15 cellular contexts compared by ENCODE assay signal in the genomic region with DNA sequence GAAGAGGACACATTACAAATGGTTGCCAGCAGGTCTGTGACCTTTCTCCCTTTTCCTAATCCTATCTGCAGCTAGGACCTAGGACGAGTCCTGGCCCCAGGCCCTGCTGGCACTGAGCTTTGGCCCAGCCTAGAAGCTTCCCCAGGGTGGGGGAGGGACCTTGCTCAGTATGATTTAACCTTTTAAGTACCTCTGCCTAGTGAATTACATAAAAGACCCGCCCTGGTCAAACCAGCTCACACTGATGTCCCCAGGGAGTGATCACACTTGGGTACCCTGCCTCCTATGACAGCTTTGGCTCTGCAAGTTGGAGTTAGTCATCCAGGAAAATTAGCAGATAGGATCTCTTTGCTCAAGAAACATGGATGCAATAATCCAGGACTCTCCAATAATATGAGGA. TPM values are rescaled to one million over a fixed set of nuclear protein-coding genes. Genes with fewer than 3 reads are reported as not detected.
DNase-seq lines count a peak whose midpoint lies in the region; ATAC-seq and TF ChIP-seq lines count a peak whose summit lies in the region.
"Had no signal": no experiment of that assay in that cellular context is flagged by ENCODE, and none has a peak within 500 bp of the region (broad histone marks: within the 10 kb centered on the region; RNA-seq: fewer than 3 reads in every experiment).

No MANE protein-coding gene starts in this region.

- no peak overlapping the region for H2AFZ ChIP-seq in mesenchymal stem cell (ENCODE audit: low read depth, low read length)

- no peaks in the 10 kb centered on the region for H3K79me1 ChIP-seq in mesenchymal stem cell (replicated peaks; ENCODE audit: low read length, poor library complexity, severe bottlenecking)

- no peak overlapping the region for H3K4me3 ChIP-seq in AG10803 (ENCODE audit: low read length)
- no peak overlapping the region for H3K4me3 ChIP-seq in RWPE2 (ENCODE audit: severe bottlenecking)
- no peak overlapping the region for H3K4me3 ChIP-seq in fibroblast of mammary gland (ENCODE audit: control insufficient read depth, low read depth, low read length)
- H3K4me3 ChIP-seq in mesenchymal stem cell (ENCODE audit: insufficient read depth in 1 of 2, low read depth in 1 of 2, low read length in 2 of 2), result no peak overlapping the region

- WGBS in mesenchymal stem cell, result 88% methylated on average over 2 of the region's 2 CpGs

- H3K27me3 ChIP-seq in RWPE2 (ENCODE audit: insufficient read depth, poor library complexity, severe bottlenecking) (no peaks in the 10 kb centered on the region), mesenchymal stem cell (ENCODE audit: control insufficient read depth in 1 of 2, insufficient read depth in 1 of 2, low read length in 2 of 2) (no peaks in the 10 kb centered on the region)

- H2BK12ac ChIP-seq in mesenchymal stem cell (ENCODE audit: low read length in 2 of 2), result no peak overlapping the region

- H4K8ac ChIP-seq in mesenchymal stem cell (ENCODE audit: low read length), result no peak overlapping the region

- ATAC-seq in RWPE2 (ENCODE audit: low read depth), result no peak
- ATAC-seq in GM21825 (IDR thresholded peaks at IDR 0.05; ENCODE audit: unreplicated experiment), result no peak
- ATAC-seq: activated naive CD8-positive, alpha-beta T cell treated with anti-CD3 and anti-CD28 coated beads, Interleukin-2, amount 50 U/mL, for 24 hours; stimulated activated naive CD8-positive, alpha-beta T cell treated with anti-CD3 and anti-CD28 coated beads, Interleukin-15, Interleukin-2, amounts not matched to agents 100 U/mL and 50 U/mL, for 24 hours had no signal

- TF ChIP-seq CTCF in AG10803 (conservative IDR thresholded peaks at IDR 0.05; ENCODE audit: low read length), result no peak
- TF ChIP-seq CTCF in RWPE2 (IDR thresholded peaks at IDR 0.05; ENCODE audit: poor library complexity, severe bottlenecking), result no peak
- TF ChIP-seq CTCF in fibroblast of mammary gland (conservative IDR thresholded peaks at IDR 0.05; ENCODE audit: control insufficient read depth, insufficient read depth, low read depth, low read length), result no peak

- H2BK120ac ChIP-seq in mesenchymal stem cell (ENCODE audit: low read depth, low read length), result no peak overlapping the region

- no peak overlapping the region for H2BK5ac ChIP-seq in mesenchymal stem cell (ENCODE audit: low read depth, low read length, poor library complexity, severe bottlenecking)

- peak overlapping the region; percentile 65 for H3K9ac ChIP-seq in mesenchymal stem cell (ENCODE audit: low read length)

- no peak overlapping the region for H2AK5ac ChIP-seq in mesenchymal stem cell (ENCODE audit: low read length, severe bottlenecking)

- H4K91ac ChIP-seq in mesenchymal stem cell (ENCODE audit: low read length), result no peak overlapping the region

- DNase-seq in AG10803 (ENCODE audit: low read depth), result peak; percentile 21
- DNase-seq in RWPE2 (ENCODE audit: low spot score), result no peak
- DNase-seq in fibroblast of mammary gland (ENCODE audit: low read depth), result peak; percentile 44
- DNase-seq in mesenchymal stem cell, result no peak
- no peak for DNase-seq in NCI-H82 treated with DMSO at 0.1 percent for 48 hours (lab: John Stamatoyannopoulos, UW; ENCODE audit: unreplicated experiment)
- no peak for DNase-seq in central memory CD4-positive, alpha-beta T cell
- no peak for DNase-seq in CD1c-positive myeloid dendritic cell (ENCODE audit: extremely low spot score)
- DNase-seq: activated naive CD8-positive, alpha-beta T cell treated with anti-CD3 and anti-CD28 coated beads, Interleukin-2, amount 50 U/mL, for 24 hours; cortex of kidney; IMR-90; mammary epithelial cell; NCI-H1092; NCI-H226; stimulated activated naive CD8-positive, alpha-beta T cell treated with anti-CD3 and anti-CD28 coated beads, Interleukin-15, Interleukin-2, amounts not matched to agents 100 U/mL and 50 U/mL, for 24 hours had no signal

- no peak overlapping the region for H2BK15ac ChIP-seq in mesenchymal stem cell (ENCODE audit: low read depth, poor library complexity, severe bottlenecking)

- no peak overlapping the region for H3K4me2 ChIP-seq in mesenchymal stem cell (ENCODE audit: low read length, poor library complexity, severe bottlenecking)

- H3K9me3 ChIP-seq in RWPE2 (ENCODE audit: severe bottlenecking) (no peaks in the 10 kb centered on the region), mesenchymal stem cell (ENCODE audit: control insufficient read depth, low read length) (no peaks in the 10 kb centered on the region)

- no peak overlapping the region for H3K18ac ChIP-seq in mesenchymal stem cell (ENCODE audit: low read depth in 1 of 2, low read length in 2 of 2)

- peaks cover 2% of the 10 kb centered on the region for H3K4me1 ChIP-seq in RWPE2 (ENCODE audit: insufficient read depth, poor library complexity, severe bottlenecking)
- H3K4me1 ChIP-seq in mesenchymal stem cell (ENCODE audit: control insufficient read depth, insufficient read depth, low read depth, low read length), result peaks cover 6% of the 10 kb centered on the region

- no peak overlapping the region for H3K4ac ChIP-seq in mesenchymal stem cell (ENCODE audit: low read depth in 1 of 2, low read length in 2 of 2)

- peak overlapping the region; percentile 21 for H3K27ac ChIP-seq in RWPE2 (ENCODE audit: poor library complexity, severe bottlenecking)
- no peak overlapping the region for H3K27ac ChIP-seq in mesenchymal stem cell (ENCODE audit: low read length, poor library complexity, severe bottlenecking)

- H3K23ac ChIP-seq in mesenchymal stem cell (ENCODE audit: low read length in 2 of 2), result no peak overlapping the region

- H3K14ac ChIP-seq in mesenchymal stem cell (ENCODE audit: low read length in 2 of 2), result no peak overlapping the region

- peaks cover 58% of the 10 kb centered on the region for H3K36me3 ChIP-seq in RWPE2 (ENCODE audit: low read depth)
- H3K36me3 ChIP-seq in mesenchymal stem cell (ENCODE audit: control insufficient read depth in 1 of 2, insufficient read depth in 2 of 2, low read depth in 1 of 2, low read length in 2 of 2), result peaks cover 45 to 59% of the 10 kb centered on the region in 2 experiments

RNA-seq across cellular contexts. Expression of gene ASCC2, which starts 21.9 kb away (rescaled TPM):
- polyA plus RNA-seq in mesenchymal stem cell (2013, experiment 1 of 2), result 43.5 TPM
- polyA plus RNA-seq in mesenchymal stem cell (2013, experiment 2 of 2), result 43.8 TPM

RNA-seq across cellular contexts. Expression of gene UQCR10, which starts 49.0 kb away (rescaled TPM):
- 145 TPM for polyA plus RNA-seq in mesenchymal stem cell (2013, experiment 1 of 2)
- 148 TPM for polyA plus RNA-seq in mesenchymal stem cell (2013, experiment 2 of 2)

RNA-seq across cellular contexts. Expression of gene ZMAT5, which starts 49.3 kb away (rescaled TPM):
- polyA plus RNA-seq in mesenchymal stem cell (2013, experiment 1 of 2), result 30.6 TPM
- 33.0 TPM for polyA plus RNA-seq in mesenchymal stem cell (2013, experiment 2 of 2)

Comparison
In these comparisons a context has a peak if more than half of its experiments do, and no peak if none do; other contexts are left out.
1. DNase-seq: peak in AG10803 (single experiment) and fibroblast of mammary gland (single experiment); none in RWPE2 (single experiment), mesenchymal stem cell (single experiment), NCI-H82 treated with DMSO at 0.1 percent for 48 hours (single experiment), central memory CD4-positive, alpha-beta T cell (single experiment) and CD1c-positive myeloid dendritic cell (single experiment).